In the genomic region with DNA sequence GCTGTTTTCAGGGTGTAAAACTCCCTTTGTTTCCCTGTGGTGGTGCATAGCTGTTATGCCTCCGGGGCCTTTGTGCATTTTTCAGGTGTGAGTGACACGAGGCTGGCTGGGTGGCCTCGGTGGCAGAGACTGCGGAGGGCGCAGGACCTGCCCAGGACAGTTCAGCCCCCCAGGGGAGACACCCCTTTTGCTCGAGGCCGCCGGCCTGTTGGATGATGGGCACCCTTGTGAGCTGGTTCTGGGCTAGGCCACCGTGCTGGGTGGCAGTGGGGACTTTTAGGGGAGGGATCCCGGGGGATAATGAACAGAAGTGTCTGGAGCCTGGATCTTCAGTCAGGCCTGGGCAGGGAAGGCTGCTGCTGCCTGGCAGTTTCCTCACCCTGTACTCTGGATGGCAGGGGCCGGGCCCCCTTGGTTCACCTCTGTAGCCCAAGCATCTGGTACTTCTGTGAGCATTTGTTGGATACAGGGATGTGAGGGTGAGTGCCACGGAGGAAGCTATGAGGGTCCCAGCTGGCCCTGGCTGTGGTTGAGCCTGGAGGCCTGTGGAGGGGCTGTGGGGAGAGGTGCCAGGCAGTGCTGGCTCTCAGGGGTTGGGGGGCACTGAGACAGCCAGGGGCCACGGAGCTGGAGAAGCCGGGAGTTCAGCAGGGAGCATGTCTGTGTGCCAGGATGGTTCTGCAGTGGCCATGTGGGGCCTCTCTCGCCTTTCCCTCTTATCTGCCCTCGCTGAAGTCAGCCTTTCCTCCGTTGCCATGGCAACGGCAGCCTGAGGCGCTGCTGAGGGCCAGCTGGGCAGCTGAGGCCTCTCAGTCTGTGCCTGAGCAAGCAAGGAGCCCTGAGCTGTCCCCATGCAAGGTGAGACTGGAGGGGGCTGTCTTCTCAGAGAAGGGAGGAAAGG, we compare ENCODE assay signal across 10 cellular contexts. TPM values are rescaled to one million over a fixed set of nuclear protein-coding genes. Genes with fewer than 3 reads are reported as not detected.
DNase-seq lines count a peak whose midpoint lies in the region; ATAC-seq and TF ChIP-seq lines count a peak whose summit lies in the region.
"Had no signal": no experiment of that assay in that cellular context is flagged by ENCODE, and none has a peak within 500 bp of the region (broad histone marks: within the 10 kb centered on the region; RNA-seq: fewer than 3 reads in every experiment).

No MANE protein-coding gene starts in this region.

- H3K4me3 Mint-ChIP-seq in activated CD8-positive, alpha-beta memory T cell treated with anti-CD3 and anti-CD28 coated beads, Interleukin-2, amount 10 ng/mL, durations not matched to agents 7 days and 5 days, result no peak overlapping the region

- H3K27ac ChIP-seq in adrenal gland, result peak overlapping the region in 1 of 5 donors; percentile 38
- H3K27ac ChIP-seq in iPS-18a (ENCODE audit: low read length), result no peak overlapping the region

- no peaks in the 10 kb centered on the region for H3K36me3 Mint-ChIP-seq in activated CD8-positive, alpha-beta memory T cell treated with anti-CD3 and anti-CD28 coated beads, Interleukin-2, amount 10 ng/mL, durations not matched to agents 7 days and 5 days
- H3K36me3 Mint-ChIP-seq: activated naive CD4-positive, alpha-beta T cell treated with anti-CD3 and anti-CD28 coated beads, Interleukin-2, amount 50 U/mL, for 24 hours had no signal

- no peak overlapping the region for H3K27ac Mint-ChIP-seq in activated CD8-positive, alpha-beta memory T cell treated with anti-CD3 and anti-CD28 coated beads, Interleukin-2, amount 10 ng/mL, durations not matched to agents 7 days and 5 days
- H3K27ac Mint-ChIP-seq: activated naive CD4-positive, alpha-beta T cell treated with anti-CD3 and anti-CD28 coated beads, Interleukin-2, amount 50 U/mL, for 24 hours had no signal

- TF ChIP-seq CTCF in adrenal gland (IDR thresholded peaks at IDR 0.05), result no peak

- H3K36me3 ChIP-seq in adrenal gland (replicated peaks in 1 of 2) (no peaks in the 10 kb centered on the region), iPS-18a (ENCODE audit: control insufficient read depth, low read depth, low read length) (no peaks in the 10 kb centered on the region)

- TF ChIP-seq POLR2A in adrenal gland (IDR thresholded peaks at IDR 0.05), result no peak

- CTCF ChIA-PET in activated CD8-positive, alpha-beta memory T cell treated with anti-CD3 and anti-CD28 coated beads, Interleukin-2, amount 10 ng/mL, durations not matched to agents 7 days and 5 days (lab: Charles Lee), result interaction anchor here (0.9 to 3.5 kb wide), 10 partner anchors 11 to 1440 kb away, joined by 3 to 25 read pairs (median 4); no protein-coding TSS in a partner anchor

- no peaks in the 10 kb centered on the region for H3K9me3 ChIP-seq in adrenal gland (replicated peaks in 1 of 3)
- H3K9me3 ChIP-seq in iPS-18a (ENCODE audit: control insufficient read depth, low read depth, low read length), result no peaks in the 10 kb centered on the region

- H3K27me3 ChIP-seq in adrenal gland, result no peaks in the 10 kb centered on the region
- H3K27me3 ChIP-seq in iPS-18a (ENCODE audit: control insufficient read depth, insufficient read depth, low read length), result peaks cover 8% of the 10 kb centered on the region

- WGBS in adrenal gland, 4 donors, result 16 to 60% (median 51%) methylated on average over 6 to 19 of the region's 19 CpGs

- no peaks in the 10 kb centered on the region for H3K9me3 Mint-ChIP-seq in activated CD8-positive, alpha-beta memory T cell treated with anti-CD3 and anti-CD28 coated beads, Interleukin-2, amount 10 ng/mL, durations not matched to agents 7 days and 5 days (ENCODE audit: low read depth)
- H3K9me3 Mint-ChIP-seq: activated naive CD4-positive, alpha-beta T cell treated with anti-CD3 and anti-CD28 coated beads, Interleukin-2, amount 50 U/mL, for 24 hours had no signal

- no peak for ATAC-seq in activated CD8-positive, alpha-beta memory T cell treated with anti-CD3 and anti-CD28 coated beads, Interleukin-2, amount 10 ng/mL, durations not matched to agents 7 days and 5 days
- ATAC-seq in HG02798 (IDR thresholded peaks at IDR 0.05; ENCODE audit: poor library complexity, unreplicated experiment), result no peak

- peaks cover 17% of the 10 kb centered on the region for H3K27me3 Mint-ChIP-seq in activated CD8-positive, alpha-beta memory T cell treated with anti-CD3 and anti-CD28 coated beads, Interleukin-2, amount 10 ng/mL, durations not matched to agents 7 days and 5 days

- no peak overlapping the region for H3K9ac ChIP-seq in iPS-18a (ENCODE audit: low read length)

- peak; percentile 38 for DNase-seq in activated CD8-positive, alpha-beta memory T cell treated with anti-CD3 and anti-CD28 coated beads, Interleukin-2, amount 10 ng/mL, durations not matched to agents 7 days and 5 days
- DNase-seq in activated CD8-positive, alpha-beta memory T cell treated with anti-CD3 and anti-CD28 coated beads, Interleukin-2, amount 50 U/mL, for 4 hours, result no peak
- DNase-seq in adrenal gland (peak; percentile 67 to 92 (median 76)), dedifferentiated amniotic fluid mesenchymal stem cell (ENCODE audit: extremely low spot score) (no peak), SIG-M5 (lab: John Stamatoyannopoulos, UW) (no peak)
- no peak for DNase-seq in effector CD8-positive, alpha-beta T cell (lab: John Stamatoyannopoulos, UW)

- no peak overlapping the region for H3K4me3 ChIP-seq in adrenal gland
- H3K4me3 ChIP-seq in iPS-18a (ENCODE audit: low read length), result peak overlapping the region; percentile 51
- H3K4me3 ChIP-seq: lung had no signal

- H3K4me1 Mint-ChIP-seq in activated CD8-positive, alpha-beta memory T cell treated with anti-CD3 and anti-CD28 coated beads, Interleukin-2, amount 10 ng/mL, durations not matched to agents 7 days and 5 days, result peaks cover 17% of the 10 kb centered on the region
- H3K4me1 Mint-ChIP-seq: activated naive CD4-positive, alpha-beta T cell treated with anti-CD3 and anti-CD28 coated beads, Interleukin-2, amount 50 U/mL, for 24 hours had no signal

- intact Hi-C loops in adrenal gland (cut with DNase I), result loop anchor here (5.0 to 10.0 kb wide), 4 partner anchors 76 to 1296 kb away; no protein-coding TSS in a partner anchor

- peaks cover 0 to 26% of the 10 kb centered on the region in 2 donors for H3K4me1 ChIP-seq in adrenal gland (replicated peaks in 1 of 2)
- H3K4me1 ChIP-seq in iPS-18a (ENCODE audit: control insufficient read depth, low read depth, low read length), result peaks cover 5% of the 10 kb centered on the region

RNA-seq across cellular contexts. Expression of a gene that starts 49.0 kb away (rescaled TPM):
- not detected for total RNA-seq in activated CD8-positive, alpha-beta memory T cell treated with anti-CD3 and anti-CD28 coated beads, Interleukin-2, amount 10 ng/mL, durations not matched to agents 7 days and 5 days
- 10 to 100 TPM in 4 of 8 donors, 1 to 10 TPM in 4; 1.3 to 21.1 (median 12.7) TPM for total RNA-seq in adrenal gland
- polyA plus RNA-seq in adrenal gland, result 1 to 10 TPM; 1.9 to 3.7 (median 1.9) TPM

Comparison
In these comparisons a context has a peak if more than half of its experiments do, and no peak if none do; other contexts are left out.
1. DNase-seq: peak in activated CD8-positive, alpha-beta memory T cell treated with anti-CD3 and anti-CD28 coated beads, Interleukin-2, amount 10 ng/mL, durations not matched to agents 7 days and 5 days (single experiment) and adrenal gland (7 of 7); none in activated CD8-positive, alpha-beta memory T cell treated with anti-CD3 and anti-CD28 coated beads, Interleukin-2, amount 50 U/mL, for 4 hours (single experiment), dedifferentiated amniotic fluid mesenchymal stem cell (single experiment), effector CD8-positive, alpha-beta T cell (single experiment) and SIG-M5 (single experiment).